ENCODE assay signal across 16 cellular contexts in the genomic region with DNA sequence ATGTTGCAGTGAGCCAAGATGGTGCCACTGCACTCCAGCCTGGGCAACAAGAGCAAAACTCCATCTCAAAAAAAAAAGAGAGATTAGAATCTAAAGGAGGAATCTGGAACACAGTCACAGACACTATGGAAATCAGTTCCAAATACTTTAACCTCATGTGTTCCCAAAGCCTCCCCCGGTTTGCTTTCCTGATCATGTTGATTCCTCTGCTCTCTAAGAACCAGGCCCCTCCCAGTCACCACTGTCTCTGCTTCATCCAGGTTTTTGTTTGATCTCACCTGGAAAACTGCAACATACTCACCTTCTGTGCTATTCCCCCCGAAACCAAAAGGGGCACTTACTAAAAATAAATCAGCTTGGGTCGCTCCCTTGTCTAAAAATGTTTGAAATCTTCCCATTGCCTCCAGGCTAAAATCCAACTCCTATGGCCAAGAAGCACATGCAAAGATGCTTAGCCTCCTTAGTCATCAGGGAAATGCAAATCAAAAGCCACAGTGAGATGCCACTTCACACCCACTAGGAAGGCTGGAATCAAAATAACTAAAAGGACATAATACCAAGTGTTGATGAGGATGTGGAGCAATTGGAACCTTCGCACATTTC. TPM values are rescaled to one million over a fixed set of nuclear protein-coding genes. Genes with fewer than 3 reads are reported as not detected.
DNase-seq lines count a peak whose midpoint lies in the region; TF ChIP-seq lines count a peak whose summit lies in the region.
"Had no signal": no experiment of that assay in that cellular context is flagged by ENCODE, and none has a peak within 500 bp of the region (broad histone marks: within the 10 kb centered on the region; RNA-seq: fewer than 3 reads in every experiment).

No MANE protein-coding gene starts in this region.

- H3K27me3 ChIP-seq in mesendoderm (ENCODE audit: insufficient read depth, low read length, poor library complexity) (no peaks in the 10 kb centered on the region), Peyer's patch (no peaks in the 10 kb centered on the region)

- TF ChIP-seq CTCF in chondrocyte (IDR thresholded peaks at IDR 0.05) = no peak
- no peak for TF ChIP-seq CTCF in Peyer's patch (IDR thresholded peaks at IDR 0.05)

- H3K4me1 ChIP-seq in mesendoderm (ENCODE audit: control insufficient read depth, low read depth, low read length) = peaks cover 3% of the 10 kb centered on the region
- peaks cover 0 to 5% (median 0%) of the 10 kb centered on the region in 4 donors for H3K4me1 ChIP-seq in Peyer's patch

- H3K27ac ChIP-seq in mesendoderm (ENCODE audit: low read depth, low read length) (peak overlapping the region; percentile 67), Peyer's patch (no peak overlapping the region)

- in situ Hi-C loops in Caki2 (cut with HindIII; ENCODE audit: low pct_unique_long_range_greater_than_20kb, low sequenced_read_pairs) = no loop called here

- no peak overlapping the region for H3K4me2 ChIP-seq in mesendoderm (ENCODE audit: low read length)

- no peaks in the 10 kb centered on the region for H3K36me3 ChIP-seq in mesendoderm (ENCODE audit: control insufficient read depth, insufficient read depth, low read length)
- H3K36me3 ChIP-seq in Peyer's patch = no peaks in the 10 kb centered on the region

- WGBS in mesendoderm (ENCODE audit: extremely low coverage, insufficient coverage, low lambda C conversion rate) = no CpG with 5 or more reads among the region's 4 CpGs

- no peak overlapping the region for H2BK5ac ChIP-seq in mesendoderm (ENCODE audit: low read length)

- no peaks in the 10 kb centered on the region for H3K79me1 ChIP-seq in mesendoderm (ENCODE audit: low read length)

- DNase-seq in Caki2 (ENCODE audit: low read depth) = peak; percentile 29
- DNase-seq in LoVo (ENCODE audit: low spot score) = peak; percentile 14
- no peak for DNase-seq in chondrocyte (ENCODE audit: low spot score)
- peak; percentile 87 for DNase-seq in mesendoderm
- no peak for DNase-seq in Peyer's patch
- no peak for DNase-seq in putamen (ENCODE audit: low spot score)
- no peak for DNase-seq in GM19238 (ENCODE audit: insufficient read length, low spot score)
- no peak for DNase-seq in NCI-H1105 (lab: John Stamatoyannopoulos, UW)
- DNase-seq: H7, Kasumi-1, NCI-H2081, SHP77 treated with DMSO at 0.1 percent for 48 hours had no signal

- no peak overlapping the region for H2BK120ac ChIP-seq in mesendoderm (ENCODE audit: low read depth, low read length)

- H3K18ac ChIP-seq in mesendoderm (ENCODE audit: low read length) = peak overlapping the region; percentile 23

- no peak overlapping the region for H3K4ac ChIP-seq in mesendoderm (ENCODE audit: low read depth, low read length)

- H3K4me1 Mint-ChIP-seq in chondrocyte (ENCODE audit: low read depth) = peaks cover 24% of the 10 kb centered on the region

- no peak overlapping the region for H2BK15ac ChIP-seq in mesendoderm (replicated peaks; ENCODE audit: low read depth)

- no peaks in the 10 kb centered on the region for H3K27me3 Mint-ChIP-seq in chondrocyte (ENCODE audit: low read depth)

- no peak overlapping the region for H3K56ac ChIP-seq in mesendoderm (ENCODE audit: low read length)

- H3K9me3 Mint-ChIP-seq in chondrocyte (ENCODE audit: low read depth) = peaks cover 10% of the 10 kb centered on the region

- H4K8ac ChIP-seq in mesendoderm (ENCODE audit: low read depth, low read length) = no peak overlapping the region

- H3K4me3 Mint-ChIP-seq in chondrocyte (ENCODE audit: unreplicated experiment) = no peak overlapping the region

- H3K23ac ChIP-seq in mesendoderm (ENCODE audit: low read length) = no peak overlapping the region

- no peaks in the 10 kb centered on the region for H3K9me3 ChIP-seq in Peyer's patch

- H3K36me3 Mint-ChIP-seq in chondrocyte (ENCODE audit: low read depth) = no peaks in the 10 kb centered on the region

- no peak overlapping the region for H3K9ac ChIP-seq in mesendoderm (ENCODE audit: low read length)

- H3K4me3 ChIP-seq in mesendoderm (ENCODE audit: low read length) = no peak overlapping the region
- H3K4me3 ChIP-seq in Peyer's patch = no peak overlapping the region

- peak overlapping the region; percentile 85 for H3K27ac Mint-ChIP-seq in chondrocyte (ENCODE audit: unreplicated experiment)

- no peak overlapping the region for H2AK5ac ChIP-seq in mesendoderm (ENCODE audit: low read length)

- H4K5ac ChIP-seq in mesendoderm (ENCODE audit: low read length) = no peak overlapping the region

- no peaks in the 10 kb centered on the region for H3K79me2 ChIP-seq in mesendoderm (ENCODE audit: control insufficient read depth, insufficient read depth, low read length)

- no peak for TF ChIP-seq POLR2A in Peyer's patch (IDR thresholded peaks at IDR 0.05)

RNA-seq across cellular contexts. Expression of gene NEU2, which starts 6.2 kb away (rescaled TPM):
- not detected in 2 replicates for total RNA-seq in Caki2 (2014; rRNA removed; shearing (Covaris generic); ENCODE audit: low replicate concordance)
- total RNA-seq in chondrocyte (not detected in 3 replicates), Peyer's patch (not detected)
- polyA plus RNA-seq in mesendoderm (2013, experiment 1 of 2) = not detected
- not detected for polyA plus RNA-seq in mesendoderm (2013, experiment 2 of 2)
- total RNA-seq: cerebellum, esophagus mucosa, H7, mucosa of gallbladder, ureter had no signal

RNA-seq across cellular contexts. Expression of gene NGEF, which starts 13.3 kb away (rescaled TPM):
- total RNA-seq in Caki2 (2014; rRNA removed; shearing (Covaris generic); ENCODE audit: low replicate concordance) = 72.6 and 115 TPM in 2 replicates
- total RNA-seq in chondrocyte = 0.10 to 0.46 TPM in 2 of 3 replicates, not detected in the other
- 0.69 TPM for polyA plus RNA-seq in mesendoderm (2013, experiment 1 of 2)
- polyA plus RNA-seq in mesendoderm (2013, experiment 2 of 2) = 0.81 TPM
- 100 to 1,000 TPM in 2 of 4 donors, 10 to 100 TPM in 2; 54.5 to 116 (median 98.1) TPM for total RNA-seq in Peyer's patch

RNA-seq across cellular contexts. Expression of gene INPP5D, which starts 33.8 kb away (rescaled TPM):
- total RNA-seq in Caki2 (2014; rRNA removed; shearing (Covaris generic); ENCODE audit: low replicate concordance) = not detected in 2 replicates
- total RNA-seq in chondrocyte (0.20 to 0.48 TPM (median 0.21 TPM) in 3 replicates), Peyer's patch (100 to 1,000 TPM in 1 of 4 donors, 10 to 100 TPM in 3; 11.6 to 333 (median 26.2) TPM)
- polyA plus RNA-seq in mesendoderm (2013, experiment 1 of 2) = 1.6 TPM
- polyA plus RNA-seq in mesendoderm (2013, experiment 2 of 2) = 1.5 TPM

Comparison
In these comparisons a context has a peak if more than half of its experiments do, and no peak if none do; other contexts are left out.
1. DNase-seq: peak in Caki2 (single experiment), LoVo (single experiment) and mesendoderm (single experiment); none in chondrocyte (single experiment), Peyer's patch (0 of 3), putamen (single experiment), GM19238 (single experiment) and NCI-H1105 (single experiment).
2. RNA of gene NGEF, which starts 13.3 kb away (total RNA-seq): 54.5 to 116 TPM in Peyer's patch and 72.6 to 115 TPM in Caki2; 0.10 to 0.46 TPM in chondrocyte; every median in the first group is over 10 times any median in the second.